10 cellular contexts compared by ENCODE assay signal in genomic region chr5:38468978-38469706, GRCh38.
DNase-seq lines count a peak whose midpoint lies in the region; ATAC-seq and TF ChIP-seq lines count a peak whose summit lies in the region.
"Had no signal": no experiment of that assay in that cellular context is flagged by ENCODE, and none has a peak within 500 bp of the region (broad histone marks: within the 10 kb centered on the region; RNA-seq: fewer than 3 reads in every experiment).

No MANE protein-coding gene starts in this region.

- H3K36me3 ChIP-seq in SJSA1 (no peaks in the 10 kb centered on the region), esophagus squamous epithelium (no peaks in the 10 kb centered on the region), mucosa of rectum (ENCODE audit: control insufficient read depth in 2 of 2, insufficient read depth in 2 of 2, low read length in 2 of 2) (no peaks in the 10 kb centered on the region), testis (ENCODE audit: low read depth, missing control alignments) (no peaks in the 10 kb centered on the region)

- H3K27ac ChIP-seq in SJSA1 (0 out of 2 replicates have a peak overlapping the region, but pooled peaks have one; percentile 57), esophagus squamous epithelium (peak overlapping the region; percentile 60 to 92 (median 84)), mucosa of rectum (ENCODE audit: low read depth in 2 of 2, low read length in 2 of 2) (peak overlapping the region; percentile 60 to 68), testis (peak overlapping the region; percentile 77 to 84)

- H3K4me3 ChIP-seq in SJSA1 (no peak overlapping the region), esophagus squamous epithelium (peak overlapping the region in 2 of 4 donors; percentile 5 to 37), mucosa of rectum (ENCODE audit: low read length in 2 of 2) (no peak overlapping the region), testis (no peak overlapping the region)

- DNase-seq in SJSA1 (ENCODE audit: low read depth in 1 of 2, low spot score in 2 of 2) = no peak
- DNase-seq in esophagus squamous epithelium (lab: John Stamatoyannopoulos, UW) = no peak
- DNase-seq in testis = peak; percentile 81
- DNase-seq in GM19238 (ENCODE audit: insufficient read length, low spot score) = no peak
- DNase-seq in activated naive CD4-positive, alpha-beta T cell (lab: John Stamatoyannopoulos, UW) = no peak
- DNase-seq in NCI-H128 (lab: John Stamatoyannopoulos, UW; ENCODE audit: unreplicated experiment) = no peak
- DNase-seq: NCI-H1105 treated with DMSO at 0.1 percent for 48 hours had no signal

- no peak for TF ChIP-seq CTCF in esophagus squamous epithelium (IDR thresholded peaks at IDR 0.05)
- no peak for TF ChIP-seq CTCF in testis (IDR thresholded peaks at IDR 0.05)

- H3K9me3 ChIP-seq in SJSA1 (replicated peaks) (no peaks in the 10 kb centered on the region), esophagus squamous epithelium (no peaks in the 10 kb centered on the region), mucosa of rectum (ENCODE audit: control insufficient read depth in 2 of 2, low read length in 2 of 2) (no peaks in the 10 kb centered on the region), testis (no peaks in the 10 kb centered on the region)

- ATAC-seq in GM21423 (IDR thresholded peaks at IDR 0.05; ENCODE audit: unreplicated experiment) = no peak
- ATAC-seq: left colon had no signal

- no peak overlapping the region for H3K9ac ChIP-seq in mucosa of rectum (ENCODE audit: low read depth in 1 of 2, low read length in 2 of 2)

- intact Hi-C loops in esophagus squamous epithelium (cut with DNase I) = no loop called here
- intact Hi-C loops in testis (cut with DNase I; ENCODE audit: low total_unique reads) = loop anchor here (10.0 kb wide), 1 partner anchor 86 kb away; the partner anchor contains the start of gene LIFR

- 56 to 70% methylated on average over 15 to 16 of the region's 18 CpGs for WGBS in esophagus squamous epithelium, 2 donors
- WGBS in testis, 2 donors = 43 to 55% methylated on average over 18 of the region's 18 CpGs

- H3K27me3 ChIP-seq in SJSA1 (replicated peaks) (no peaks in the 10 kb centered on the region), esophagus squamous epithelium (no peaks in the 10 kb centered on the region), mucosa of rectum (ENCODE audit: control insufficient read depth in 2 of 2, insufficient read depth in 2 of 2, low read length in 2 of 2) (peaks cover 0 to 8% of the 10 kb centered on the region in 2 donors), testis (no peaks in the 10 kb centered on the region)

- H3K4me1 ChIP-seq in SJSA1 (replicated peaks) (peaks cover 42% of the 10 kb centered on the region), esophagus squamous epithelium (peaks cover 11 to 60% (median 35%) of the 10 kb centered on the region in 3 donors), mucosa of rectum (ENCODE audit: control insufficient read depth in 2 of 2, insufficient read depth in 2 of 2, low read length in 2 of 2) (peaks cover 2 to 7% of the 10 kb centered on the region in 2 donors), testis (peaks cover 51% of the 10 kb centered on the region)

- TF ChIP-seq POLR2A in esophagus squamous epithelium (IDR thresholded peaks at IDR 0.05) (no peak), testis (IDR thresholded peaks at IDR 0.05) (no peak)
